ENCODE assay signal across 25 cellular contexts in the genomic region with DNA sequence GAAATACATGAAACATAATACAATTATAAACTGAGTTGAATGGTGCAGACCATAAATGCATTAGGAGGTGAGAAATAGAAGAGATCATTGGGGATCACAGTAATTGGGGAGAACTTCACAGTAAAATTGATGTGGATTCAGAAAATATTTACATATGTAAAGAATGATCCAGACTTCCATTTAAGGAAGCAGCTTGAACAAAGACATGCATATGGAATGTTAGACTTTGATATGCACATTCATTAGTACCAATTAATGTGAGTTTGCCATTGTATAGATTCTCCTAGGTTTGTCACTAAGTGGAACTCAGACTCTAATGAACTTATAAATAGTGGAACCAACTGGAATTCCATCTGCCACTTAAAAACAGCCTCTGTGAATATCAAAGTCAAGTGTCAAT.
"Had no signal": no experiment of that assay in that cellular context is flagged by ENCODE, and none has a peak within 500 bp of the region (broad histone marks: within the 10 kb centered on the region; RNA-seq: fewer than 3 reads in every experiment).

No MANE protein-coding gene starts in this region.

- H3K27ac Mint-ChIP-seq: mesothelial cell of epicardium; naive B cell; natural killer cell treated with Interleukin-12 subunit alpha and Interleukin-12 subunit beta and Interleukin-15 and Interleukin-18, amount 100 ng/mL, for 72 hours; stimulated activated naive B cell treated with anti-CD40 and anti-IgM and Interleukin-4, amounts not matched to agents 10 μg/mL and 1 μg/mL and 100 μg/mL, for 72 hours had no signal

- DNase-seq: cerebellar nuclear complex; dorsolateral prefrontal cortex; effector CD4-positive, alpha-beta T cell; foreskin fibroblast; gastrocnemius medialis; heart left ventricle; kidney; mesenchymal stem cell; mucosa of descending colon; naive B cell; sigmoid colon; stimulated activated naive B cell treated with anti-CD40 and anti-IgM and Interleukin-4, amounts not matched to agents 10 μg/mL and 1 μg/mL and 100 μg/mL, for 72 hours; stomach; thyroid gland; trophoblast cell had no signal

- H3K27me3 ChIP-seq: dorsolateral prefrontal cortex, gastrocnemius medialis, heart left ventricle, hepatocyte, neural progenitor cell, right atrium auricular region, sigmoid colon, stomach, thyroid gland, vagina had no signal

- H3K79me2 ChIP-seq: hepatocyte had no signal

- H3K4me2 ChIP-seq: hepatocyte, neural progenitor cell had no signal

- H3K9me3 ChIP-seq: gastrocnemius medialis, mucosa of descending colon, prostate gland, right atrium auricular region, sigmoid colon, thyroid gland, vagina had no signal

- H3K27me3 Mint-ChIP-seq: natural killer cell treated with Interleukin-12 subunit alpha and Interleukin-12 subunit beta and Interleukin-15 and Interleukin-18, amount 100 ng/mL, for 72 hours had no signal

- H3K36me3 Mint-ChIP-seq: mesothelial cell of epicardium, naive B cell, neural progenitor cell had no signal

- H3K4me3 ChIP-seq: dorsolateral prefrontal cortex, gastrocnemius medialis, heart left ventricle, hepatocyte, mucosa of descending colon, neural progenitor cell, prostate gland, right atrium auricular region, sigmoid colon, stomach, thyroid gland, vagina had no signal

- H3K4me1 ChIP-seq: gastrocnemius medialis, heart left ventricle, prostate gland, right atrium auricular region, sigmoid colon, stomach, thyroid gland, vagina had no signal

- ATAC-seq: esophagus mucosa; gastrocnemius medialis; heart left ventricle; left lobe of liver; mucosa of descending colon; natural killer cell treated with Interleukin-12 subunit alpha and Interleukin-12 subunit beta and Interleukin-15 and Interleukin-18, amount 100 ng/mL, for 72 hours; stimulated activated naive B cell treated with anti-CD40 and anti-IgM and Interleukin-4, amounts not matched to agents 10 μg/mL and 1 μg/mL and 100 μg/mL, for 72 hours had no signal

- H3K27ac ChIP-seq: dorsolateral prefrontal cortex, epithelial cell of prostate, gastrocnemius medialis, heart left ventricle, hepatocyte, neural progenitor cell, prostate gland, right atrium auricular region, sigmoid colon, stomach, thyroid gland, vagina had no signal

- FAIRE-seq: kidney had no signal

- H2AFZ ChIP-seq: hepatocyte had no signal

- H3K9ac ChIP-seq: neural progenitor cell had no signal

- H3K4me3 Mint-ChIP-seq: mesothelial cell of epicardium; naive B cell; natural killer cell treated with Interleukin-12 subunit alpha and Interleukin-12 subunit beta and Interleukin-15 and Interleukin-18, amount 100 ng/mL, for 72 hours; neural progenitor cell; stimulated activated naive B cell treated with anti-CD40 and anti-IgM and Interleukin-4, amounts not matched to agents 10 μg/mL and 1 μg/mL and 100 μg/mL, for 72 hours had no signal

- H3K36me3 ChIP-seq: gastrocnemius medialis, heart left ventricle, neural progenitor cell, prostate gland, right atrium auricular region, sigmoid colon, stomach, thyroid gland, vagina had no signal
